Comparison of ENCODE assay signal across 8 cellular contexts in genomic region chr16:30535106-30535776, GRCh38. TPM values are rescaled to one million over a fixed set of nuclear protein-coding genes. Genes with fewer than 3 reads are reported as not detected.
DNase-seq lines count a peak whose midpoint lies in the region; ATAC-seq and TF ChIP-seq lines count a peak whose summit lies in the region.

No MANE protein-coding gene starts in this region.

- H3K36me3 Mint-ChIP-seq in WTC11, result peaks cover 16% of the 10 kb centered on the region

- peak overlapping the region; percentile 95 for H3K4me3 Mint-ChIP-seq in WTC11

- peaks cover 27% of the 10 kb centered on the region for H3K4me1 Mint-ChIP-seq in WTC11

- H3K27me3 ChIP-seq in GM06990 (replicated peaks; ENCODE audit: control insufficient read depth, insufficient read depth, low read length), result no peaks in the 10 kb centered on the region

- POLR2A ChIA-PET in WTC11 (lab: Charles Lee), result interaction anchor here (1.0 to 3.1 kb wide), 10 partner anchors 8 to 117 kb away, joined by 3 to 42 read pairs (median 6); partner anchors contain the start of genes ZNF688, ZNF689 and ZNF764

- no peak for DNase-seq in GM06990 (ENCODE audit: extremely low read depth, insufficient read length)
- DNase-seq in WTC11 (ENCODE audit: low spot score), result no peak
- DNase-seq in Right ventricle myocardium superior, result no peak
- DNase-seq in sciatic nerve (ENCODE audit: low spot score), result no peak
- DNase-seq in NCI-H1105 treated with DMSO at 0.1 percent for 48 hours (lab: John Stamatoyannopoulos, UW), result no peak
- no peak for DNase-seq in AG08396 (ENCODE audit: low spot score)
- no peak for DNase-seq in OCI-M2 (lab: John Stamatoyannopoulos, UW; ENCODE audit: unreplicated experiment)

- CTCF ChIA-PET in WTC11 (lab: Charles Lee), result interaction anchor here (0.6 to 4.7 kb wide), 37 partner anchors 8 to 423 kb away, joined by 3 to 41 read pairs (median 5); partner anchors contain the start of genes DCTPP1, PRR14, ZNF48 and ZNF688

- H3K27me3 Mint-ChIP-seq in WTC11 (ENCODE audit: low read depth), result no peaks in the 10 kb centered on the region

- ATAC-seq in HG02678 (IDR thresholded peaks at IDR 0.05; ENCODE audit: unreplicated experiment), result peak; percentile 20
- ATAC-seq in WTC11, result peak; percentile 34
- ATAC-seq in Right ventricle myocardium superior (ENCODE audit: poor library complexity), result peak; percentile 0
- peak; percentile 19 for ATAC-seq in sciatic nerve

- H3K27ac Mint-ChIP-seq in WTC11, result peak overlapping the region; percentile 99

- TF ChIP-seq CTCF in GM06990 (IDR thresholded peaks at IDR 0.05; ENCODE audit: insufficient read depth, low read length, poor library complexity, severe bottlenecking) (no peak), WTC11 (IDR thresholded peaks at IDR 0.05) (no peak)

- no peaks in the 10 kb centered on the region for H3K9me3 Mint-ChIP-seq in WTC11

- H3K4me3 ChIP-seq in GM06990 (replicated peaks; ENCODE audit: low read depth, low read length), result peak overlapping the region; percentile 86

- peaks cover 5% of the 10 kb centered on the region for H3K36me3 ChIP-seq in GM06990 (ENCODE audit: control insufficient read depth, insufficient read depth, low read length)

- intact Hi-C loops in Right ventricle myocardium superior (cut with DNase I) (no loop called here), sciatic nerve (cut with DNase I) (no loop called here)

TF ChIP-seq in WTC11, 78 proteins besides CTCF, POLR2A, EP300 and RAD21:
- TF ChIP-seq TEAD4 (CRISPR knock-in tag; IDR thresholded peaks at IDR 0.05), result peak; percentile 24; the same call in 1 of the 2 replicates
- no peak for TF ChIP-seq ZNF425 (CRISPR knock-in tag; conservative IDR thresholded peaks at IDR 0.05)

RNA-seq across cellular contexts. Expression of gene ZNF747, which starts 0.6 kb away (rescaled TPM):
- total RNA-seq in WTC11 (2021), result 11.3 to 11.7 TPM (median 11.5 TPM) in 3 replicates
- total RNA-seq in Right ventricle myocardium superior, result 8.0 TPM
- 12.7 TPM for total RNA-seq in sciatic nerve

RNA-seq across cellular contexts. Expression of gene ZNF768, which starts 8.9 kb away (rescaled TPM):
- total RNA-seq in WTC11 (2021) (35.9 to 43.0 TPM (median 42.4 TPM) in 3 replicates), Right ventricle myocardium superior (71.7 TPM), sciatic nerve (30.3 TPM)

RNA-seq across cellular contexts. Expression of gene ZNF764, which starts 22.9 kb away (rescaled TPM):
- 9.0 to 10.4 TPM (median 9.1 TPM) in 3 replicates for total RNA-seq in WTC11 (2021)
- 8.0 TPM for total RNA-seq in Right ventricle myocardium superior
- 9.5 TPM for total RNA-seq in sciatic nerve

RNA-seq across cellular contexts. Expression of gene ZNF688, which starts 36.3 kb away (rescaled TPM):
- total RNA-seq in WTC11 (2021) (4.2 to 6.0 TPM (median 4.9 TPM) in 3 replicates), Right ventricle myocardium superior (12.2 TPM), sciatic nerve (13.6 TPM)

RNA-seq across cellular contexts. Expression of gene ZNF785, which starts 50.3 kb away (rescaled TPM):
- total RNA-seq in WTC11 (2021) (15.4 to 16.5 TPM (median 16.0 TPM) in 3 replicates), Right ventricle myocardium superior (7.1 TPM), sciatic nerve (26.3 TPM)
